1 cellular context compared by ENCODE assay signal in genomic region chr20:19347943-19348456, GRCh38.
TF ChIP-seq lines count a peak whose summit lies in the region.

No MANE protein-coding gene starts in this region.

TF ChIP-seq in IMR-90, 13 proteins besides CTCF, POLR2A, EP300 and RAD21 (continued from another document):
- TF ChIP-seq, protein P1, sequence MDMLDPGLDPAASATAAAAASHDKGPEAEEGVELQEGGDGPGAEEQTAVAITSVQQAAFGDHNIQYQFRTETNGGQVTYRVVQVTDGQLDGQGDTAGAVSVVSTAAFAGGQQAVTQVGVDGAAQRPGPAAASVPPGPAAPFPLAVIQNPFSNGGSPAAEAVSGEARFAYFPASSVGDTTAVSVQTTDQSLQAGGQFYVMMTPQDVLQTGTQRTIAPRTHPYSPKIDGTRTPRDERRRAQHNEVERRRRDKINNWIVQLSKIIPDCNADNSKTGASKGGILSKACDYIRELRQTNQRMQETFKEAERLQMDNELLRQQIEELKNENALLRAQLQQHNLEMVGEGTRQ (IDR thresholded peaks at IDR 0.05; ENCODE audit: low read depth, low read length), result no peak
- TF ChIP-seq MAZ (IDR thresholded peaks at IDR 0.05; ENCODE audit: borderline replicate concordance, low read depth, low read length) (no peak), SMC3 (IDR thresholded peaks at IDR 0.05; ENCODE audit: low read depth, low read length) (no peak), CHD1 (IDR thresholded peaks at IDR 0.05; ENCODE audit: low read depth, low read length) (no peak), FOS (IDR thresholded peaks at IDR 0.05; ENCODE audit: low read depth, low read length) (no peak), RFX5 (IDR thresholded peaks at IDR 0.05; ENCODE audit: low read depth, low read length) (no peak), BHLHE40 (IDR thresholded peaks at IDR 0.05; ENCODE audit: low read depth, low read length) (no peak), NFE2L2 (IDR thresholded peaks at IDR 0.05; ENCODE audit: low read depth, low read length) (no peak)
